2 cellular contexts compared by ENCODE assay signal in genomic region chr21:45449658-45450502, GRCh38.
TF ChIP-seq lines count a peak whose summit lies in the region.

No MANE protein-coding gene starts in this region.

TF ChIP-seq in WTC11, 78 proteins besides CTCF, POLR2A, EP300 and RAD21:
- TF ChIP-seq ZNF671 (CRISPR knock-in tag; IDR thresholded peaks at IDR 0.05) = no peak
- no peak for TF ChIP-seq PRDM15 (CRISPR knock-in tag; IDR thresholded peaks at IDR 0.05)
- TF ChIP-seq FOXP1 (CRISPR knock-in tag; IDR thresholded peaks at IDR 0.05; ENCODE audit: borderline replicate concordance) = no peak
- TF ChIP-seq TP53 (CRISPR knock-in tag; IDR thresholded peaks at IDR 0.05) = no peak
- no peak for TF ChIP-seq ZNF138 (CRISPR knock-in tag; conservative IDR thresholded peaks at IDR 0.05)
- no peak for TF ChIP-seq E2F1 (CRISPR knock-in tag; IDR thresholded peaks at IDR 0.05)
- no peak for TF ChIP-seq FOXJ3 (CRISPR knock-in tag; IDR thresholded peaks at IDR 0.05; ENCODE audit: borderline replicate concordance)
- TF ChIP-seq MYBL2 (CRISPR knock-in tag; IDR thresholded peaks at IDR 0.05) = no peak
- no peak for TF ChIP-seq RELA (CRISPR knock-in tag; IDR thresholded peaks at IDR 0.05; ENCODE audit: borderline replicate concordance)
- TF ChIP-seq PRRX2 (CRISPR knock-in tag; IDR thresholded peaks at IDR 0.05) = no peak
- TF ChIP-seq TEAD1 (CRISPR knock-in tag; IDR thresholded peaks at IDR 0.05) = no peak
- no peak for TF ChIP-seq CREM (CRISPR knock-in tag; IDR thresholded peaks at IDR 0.05)
TF ChIP-seq in WTC11: peak in this region for 0.

TF ChIP-seq in HepG2, 621 proteins besides CTCF, POLR2A, EP300 and RAD21:
- TF ChIP-seq NFYB (CRISPR knock-in tag; IDR thresholded peaks at IDR 0.05) (no peak), CEBPB (IDR thresholded peaks at IDR 0.05; ENCODE audit: borderline replicate concordance, low read depth, low read length) (no peak), ZNF263 (CRISPR knock-in tag; IDR thresholded peaks at IDR 0.05) (0 out of 2 replicates have a peak, but pooled peaks have one; percentile 37), SRF (IDR thresholded peaks at IDR 0.05; ENCODE audit: low read depth, low read length) (no peak), ZNF788 (CRISPR knock-in tag; IDR thresholded peaks at IDR 0.05; ENCODE audit: borderline replicate concordance) (0 out of 2 replicates have a peak, but pooled peaks have one; percentile 13), NCOA1 (CRISPR knock-in tag; IDR thresholded peaks at IDR 0.05) (no peak), CHD2 (IDR thresholded peaks at IDR 0.05; ENCODE audit: low read depth, low read length) (no peak), ZNF282 (IDR thresholded peaks at IDR 0.05; ENCODE audit: partially characterized antibody) (no peak)
- TF ChIP-seq, protein P1, sequence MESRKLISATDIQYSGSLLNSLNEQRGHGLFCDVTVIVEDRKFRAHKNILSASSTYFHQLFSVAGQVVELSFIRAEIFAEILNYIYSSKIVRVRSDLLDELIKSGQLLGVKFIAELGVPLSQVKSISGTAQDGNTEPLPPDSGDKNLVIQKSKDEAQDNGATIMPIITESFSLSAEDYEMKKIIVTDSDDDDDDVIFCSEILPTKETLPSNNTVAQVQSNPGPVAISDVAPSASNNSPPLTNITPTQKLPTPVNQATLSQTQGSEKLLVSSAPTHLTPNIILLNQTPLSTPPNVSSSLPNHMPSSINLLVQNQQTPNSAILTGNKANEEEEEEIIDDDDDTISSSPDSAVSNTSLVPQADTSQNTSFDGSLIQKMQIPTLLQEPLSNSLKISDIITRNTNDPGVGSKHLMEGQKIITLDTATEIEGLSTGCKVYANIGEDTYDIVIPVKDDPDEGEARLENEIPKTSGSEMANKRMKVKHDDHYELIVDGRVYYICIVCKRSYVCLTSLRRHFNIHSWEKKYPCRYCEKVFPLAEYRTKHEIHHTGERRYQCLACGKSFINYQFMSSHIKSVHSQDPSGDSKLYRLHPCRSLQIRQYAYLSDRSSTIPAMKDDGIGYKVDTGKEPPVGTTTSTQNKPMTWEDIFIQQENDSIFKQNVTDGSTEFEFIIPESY (CRISPR knock-in tag; IDR thresholded peaks at IDR 0.05) = peak; percentile 57; the same call in 1 of the 2 replicates
